ENCODE assay signal across 8 cellular contexts in genomic region chr14:102140750-102141145, GRCh38. TPM values are rescaled to one million over a fixed set of nuclear protein-coding genes. Genes with fewer than 3 reads are reported as not detected.
DNase-seq lines count a peak whose midpoint lies in the region; ATAC-seq, FAIRE-seq and TF ChIP-seq lines count a peak whose summit lies in the region.

No MANE protein-coding gene starts in this region.

- no peaks in the 10 kb centered on the region for H3K9me3 Mint-ChIP-seq in central memory CD8-positive, alpha-beta T cell
- H3K9me3 Mint-ChIP-seq in mesothelial cell of epicardium = no peaks in the 10 kb centered on the region

- H4K8ac ChIP-seq in IMR-90 (ENCODE audit: low read depth in 2 of 2, low read length in 2 of 2) = peak overlapping the region in 1 of 2 experiments; percentile 9; a peak in 1 of 4 replicates

- H2BK15ac ChIP-seq in IMR-90 (ENCODE audit: low read depth, low read length) = no peak overlapping the region

- no peak overlapping the region for H2BK120ac ChIP-seq in IMR-90 (ENCODE audit: low read depth, low read length)

- peaks cover 5% of the 10 kb centered on the region; the same call in 1 of the 2 replicates for H3K9me1 ChIP-seq in IMR-90 (ENCODE audit: insufficient read depth, low read length)

- no peak for DNase-seq in A549 (ENCODE audit: low read depth in 1 of 2, low spot score in 1 of 2)
- DNase-seq in IMR-90 = no peak
- DNase-seq in central memory CD8-positive, alpha-beta T cell (ENCODE audit: low spot score in 2 of 2) = no peak
- no peak for DNase-seq in mesothelial cell of epicardium (ENCODE audit: low spot score in 2 of 2, unreplicated experiment in 2 of 2)

- no peak overlapping the region for H2BK5ac ChIP-seq in IMR-90 (ENCODE audit: low read depth, low read length, poor library complexity, severe bottlenecking)

- no peaks in the 10 kb centered on the region for H3K27me3 ChIP-seq in IMR-90 (ENCODE audit: control insufficient read depth, insufficient read depth, low read length)

- H3K4ac ChIP-seq in IMR-90 (ENCODE audit: low read depth, low read length) = 0 out of 2 replicates have a peak overlapping the region, but pooled peaks have one; percentile 0

- peak overlapping the region; percentile 98 for H3K4me3 Mint-ChIP-seq in central memory CD8-positive, alpha-beta T cell
- peak overlapping the region; percentile 98 for H3K4me3 Mint-ChIP-seq in mesothelial cell of epicardium

- peaks cover 2% of the 10 kb centered on the region for H3K36me3 ChIP-seq in IMR-90 (ENCODE audit: control insufficient read depth, insufficient read depth, low read length)

- H3K4me1 ChIP-seq in A549 = peaks cover 13% of the 10 kb centered on the region
- H3K4me1 ChIP-seq in IMR-90 (ENCODE audit: control insufficient read depth, insufficient read depth, low read length) = no peaks in the 10 kb centered on the region; the same call in 1 of the 2 replicates

- H2AFZ ChIP-seq in IMR-90 (replicated peaks; ENCODE audit: low read length, poor library complexity) = peak overlapping the region; percentile 99

- H3K9ac ChIP-seq in IMR-90 (ENCODE audit: low read depth, low read length) = peak overlapping the region; percentile 89

- peak overlapping the region; percentile 32 for H3K23ac ChIP-seq in IMR-90 (ENCODE audit: low read depth, low read length)

- 17% methylated on average over 9 of the region's 9 CpGs for WGBS in A549 (ENCODE audit: missing lambda C conversion rate)
- 14% methylated on average over 1 of the region's 9 CpGs; no CpG with 5 or more reads in 1 of the 2 experiments for WGBS in IMR-90 (ENCODE audit: extremely low coverage in 2 of 2, insufficient read length in 1 of 2), 2 experiments

- CTCF ChIA-PET in A549 (lab: Yijun Ruan, JAX) = no interaction called here
- CTCF ChIA-PET in IMR-90 (lab: Yijun Ruan, JAX) = no interaction called here

- H3K27me3 Mint-ChIP-seq in central memory CD8-positive, alpha-beta T cell = no peaks in the 10 kb centered on the region
- H3K27me3 Mint-ChIP-seq in mesothelial cell of epicardium (ENCODE audit: low read depth) = no peaks in the 10 kb centered on the region

- H3K9me3 ChIP-seq in A549 (no peaks in the 10 kb centered on the region), IMR-90 (ENCODE audit: control insufficient read depth, insufficient read depth, low read length) (no peaks in the 10 kb centered on the region)

- peak overlapping the region; percentile 51 for H3K14ac ChIP-seq in IMR-90 (replicated peaks; ENCODE audit: low read depth, low read length)

- no peak for TF ChIP-seq CTCF in A549 (IDR thresholded peaks at IDR 0.05)
- no peak for TF ChIP-seq CTCF in IMR-90 (conservative IDR thresholded peaks at IDR 0.05; ENCODE audit: low read depth, low read length)
- TF ChIP-seq CTCF in mesothelial cell of epicardium (IDR thresholded peaks at IDR 0.05; ENCODE audit: unreplicated experiment) = no peak

- H3K27ac ChIP-seq in A549 (peak overlapping the region; percentile 94 to 97), IMR-90 (ENCODE audit: insufficient read depth, low read length) (peak overlapping the region; percentile 82)

- H4K91ac ChIP-seq in IMR-90 (ENCODE audit: insufficient read depth, low read depth, low read length) = no peak overlapping the region

- in situ Hi-C loops in IMR-90 (cut with MboI; ENCODE audit: low sequenced_read_pairs) = loop anchor here (10.0 kb wide), 1 partner anchor 174 kb away; the partner anchor contains the start of gene ZNF839

- no peak overlapping the region for H4K5ac ChIP-seq in IMR-90 (ENCODE audit: low read depth, low read length)

- no peak for TF ChIP-seq RAD21 in A549 (conservative IDR thresholded peaks at IDR 0.05 in 1 of 2, IDR thresholded peaks at IDR 0.05 in 1 of 2)
- TF ChIP-seq RAD21 in IMR-90 (IDR thresholded peaks at IDR 0.05; ENCODE audit: low read length) = no peak

- intact Hi-C loops in IMR-90 (cut with micrococcal nuclease) = loop anchor here (2.0 kb wide), 1 partner anchor 54 kb away; the partner anchor contains the start of gene HSP90AA1

- H2AK5ac ChIP-seq in IMR-90 (ENCODE audit: low read depth, low read length) = 0 out of 2 replicates have a peak overlapping the region, but pooled peaks have one; percentile 28

- no peak for TF ChIP-seq EP300 in A549 (IDR thresholded peaks at IDR 0.05)

- H3K4me2 ChIP-seq in A549 (peak overlapping the region; percentile 88), IMR-90 (ENCODE audit: low read depth, low read length) (peak overlapping the region; percentile 99)

- peak overlapping the region; percentile 97 for H3K27ac Mint-ChIP-seq in central memory CD8-positive, alpha-beta T cell (ENCODE audit: low read depth)
- H3K27ac Mint-ChIP-seq in mesothelial cell of epicardium = peak overlapping the region; percentile 98

- ATAC-seq in A549 = peak in 1 of 2 experiments; percentile 1; a peak in 2 of 6 replicates
- no peak; the same call in 1 of the 2 replicates for ATAC-seq in IMR-90 (ENCODE audit: low read depth)
- ATAC-seq in central memory CD8-positive, alpha-beta T cell (replicated peaks; ENCODE audit: extremely low read depth, poor library complexity, severe bottlenecking) = no peak
- ATAC-seq in GM18858 (IDR thresholded peaks at IDR 0.05; ENCODE audit: unreplicated experiment) = no peak
- no peak for ATAC-seq in GM18511 (IDR thresholded peaks at IDR 0.05; ENCODE audit: unreplicated experiment)
- ATAC-seq in HG03135 (IDR thresholded peaks at IDR 0.05; ENCODE audit: unreplicated experiment) = no peak
- no peak for ATAC-seq in HG03095 (IDR thresholded peaks at IDR 0.05; ENCODE audit: unreplicated experiment)

- H3K4me1 Mint-ChIP-seq in central memory CD8-positive, alpha-beta T cell = peaks cover 30% of the 10 kb centered on the region
- H3K4me1 Mint-ChIP-seq in mesothelial cell of epicardium = peaks cover 23% of the 10 kb centered on the region

- H2AK9ac ChIP-seq in IMR-90 (replicated peaks; ENCODE audit: low read depth, low read length, poor library complexity) = peak overlapping the region; percentile 98

- peak overlapping the region; percentile 79; the same call in 1 of the 2 replicates for H3K56ac ChIP-seq in IMR-90 (ENCODE audit: extremely low read depth, insufficient read depth, low read length)

- peaks cover 22% of the 10 kb centered on the region for H3K36me3 Mint-ChIP-seq in central memory CD8-positive, alpha-beta T cell (ENCODE audit: insufficient read depth)
- no peaks in the 10 kb centered on the region for H3K36me3 Mint-ChIP-seq in mesothelial cell of epicardium

- TF ChIP-seq POLR2A in A549 (IDR thresholded peaks at IDR 0.05; ENCODE audit: low read length) (no peak), IMR-90 (IDR thresholded peaks at IDR 0.05; ENCODE audit: low read depth, low read length) (no peak)

- H3K4me3 ChIP-seq in A549 (peak overlapping the region; percentile 95), IMR-90 (ENCODE audit: insufficient read depth, low read depth, low read length) (peak overlapping the region; percentile 67)

- peaks cover 26% of the 10 kb centered on the region for H4K20me1 ChIP-seq in IMR-90 (ENCODE audit: insufficient read depth, low read length)

- peaks cover 6 to 47% of the 10 kb centered on the region in 2 experiments for H3K79me1 ChIP-seq in IMR-90 (ENCODE audit: low read depth in 1 of 2, low read length in 2 of 2)

- dilution Hi-C loops in IMR-90 (cut with HindIII; ENCODE audit: low sequenced_read_pairs, unreplicated experiment) = no loop called here

- no peak overlapping the region for H2BK20ac ChIP-seq in IMR-90 (ENCODE audit: low read depth, low read length)

- H3K18ac ChIP-seq in IMR-90 (ENCODE audit: low read depth, low read length) = no peak overlapping the region

- FAIRE-seq in A549 (lab: Jason Lieb, UNC) = no peak

- BruUV-seq in IMR-90 (replicated peaks; lab: Mats Ljungman, UMichigan) = no TSS peak

- POLR2A ChIA-PET in A549 (lab: Yijun Ruan, JAX) = no interaction called here
- POLR2A ChIA-PET in IMR-90 (lab: Charles Lee; ENCODE audit: unreplicated experiment) = no interaction called here

TF ChIP-seq in A549, 52 proteins besides CTCF, POLR2A, EP300 and RAD21 (continues in another document):
- TF ChIP-seq ATOH8 (CRISPR knock-in tag; IDR thresholded peaks at IDR 0.05; ENCODE audit: low read depth) = no peak

TF ChIP-seq in IMR-90, 13 proteins besides CTCF, POLR2A, EP300 and RAD21 (continues in another document):
- TF ChIP-seq, protein P1, sequence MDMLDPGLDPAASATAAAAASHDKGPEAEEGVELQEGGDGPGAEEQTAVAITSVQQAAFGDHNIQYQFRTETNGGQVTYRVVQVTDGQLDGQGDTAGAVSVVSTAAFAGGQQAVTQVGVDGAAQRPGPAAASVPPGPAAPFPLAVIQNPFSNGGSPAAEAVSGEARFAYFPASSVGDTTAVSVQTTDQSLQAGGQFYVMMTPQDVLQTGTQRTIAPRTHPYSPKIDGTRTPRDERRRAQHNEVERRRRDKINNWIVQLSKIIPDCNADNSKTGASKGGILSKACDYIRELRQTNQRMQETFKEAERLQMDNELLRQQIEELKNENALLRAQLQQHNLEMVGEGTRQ (IDR thresholded peaks at IDR 0.05; ENCODE audit: low read depth, low read length) = no peak
- TF ChIP-seq SMC3 (IDR thresholded peaks at IDR 0.05; ENCODE audit: low read depth, low read length) (no peak), CHD1 (IDR thresholded peaks at IDR 0.05; ENCODE audit: low read depth, low read length) (no peak), MXI1 (IDR thresholded peaks at IDR 0.05; ENCODE audit: borderline replicate concordance, low read depth, low read length) (no peak), FOS (IDR thresholded peaks at IDR 0.05; ENCODE audit: low read depth, low read length) (no peak)

RNA-seq across cellular contexts. Expression of gene WDR20, which starts 1.1 kb away (rescaled TPM):
- 17.6 and 20.6 TPM in 2 replicates for polyA plus RNA-seq in A549 (2011; rRNA removed)
- polyA plus RNA-seq in A549 (2012; cell fraction: cytosol; rRNA removed) = 13.3 and 15.1 TPM in 2 replicates
- polyA plus RNA-seq in A549 (2012; cell fraction: nucleus; rRNA removed) = 14.8 and 18.4 TPM in 2 replicates
- polyA plus RNA-seq in A549 (2017; fragmentation: RNase III; extraction: RNeasy Plus Mini Kit Qiagen cat#74134 plus additional on column Dnase treatment) = 19.5 to 21.6 TPM (median 20.4 TPM) in 3 replicates
- 29.8 and 33.4 TPM in 2 replicates for polyA minus RNA-seq in A549 (2011; rRNA and poly(A)+ RNA removed)
- total RNA-seq in IMR-90 (2012; rRNA removed) = 27.4 and 28.1 TPM in 2 replicates
- 18.7 and 20.3 TPM in 2 replicates for polyA plus RNA-seq in IMR-90 (2012; rRNA removed)
- polyA plus RNA-seq in IMR-90 (2012; cell fraction: cytosol; rRNA removed) = 14.7 and 20.0 TPM in 2 replicates
- 19.0 and 29.1 TPM in 2 replicates for polyA plus RNA-seq in IMR-90 (2012; cell fraction: nucleus; rRNA removed; ENCODE audit: low replicate concordance)
- total RNA-seq in mesothelial cell of epicardium = 39.2 to 41.5 TPM (median 39.5 TPM) in 3 replicates

RNA-seq across cellular contexts. Expression of gene HSP90AA1, which starts 53.9 kb away (rescaled TPM):
- polyA plus RNA-seq in A549 (2011; rRNA removed) (944 and 1,087 TPM in 2 replicates), A549 (2017; fragmentation: RNase III; extraction: RNeasy Plus Mini Kit Qiagen cat#74134 plus additional on column Dnase treatment) (1,680 to 2,326 TPM (median 1,864 TPM) in 3 replicates), IMR-90 (2012; rRNA removed) (485 and 535 TPM in 2 replicates)
- 384 and 510 TPM in 2 replicates for polyA plus RNA-seq in A549 (2012; cell fraction: cytosol; rRNA removed)
- 279 and 366 TPM in 2 replicates for polyA plus RNA-seq in A549 (2012; cell fraction: nucleus; rRNA removed)
- polyA minus RNA-seq in A549 (2011; rRNA and poly(A)+ RNA removed) = 429 and 465 TPM in 2 replicates
- total RNA-seq in IMR-90 (2012; rRNA removed) (578 and 1,483 TPM in 2 replicates), mesothelial cell of epicardium (325 to 330 TPM (median 330 TPM) in 3 replicates)
- 72.4 and 152 TPM in 2 replicates for polyA plus RNA-seq in IMR-90 (2012; cell fraction: cytosol; rRNA removed)
- 46.8 and 204 TPM in 2 replicates for polyA plus RNA-seq in IMR-90 (2012; cell fraction: nucleus; rRNA removed; ENCODE audit: low replicate concordance)
